24 cellular contexts compared by ENCODE assay signal in genomic region chr1:111778066-111778465, GRCh38. TPM values are rescaled to one million over a fixed set of nuclear protein-coding genes. Genes with fewer than 3 reads are reported as not detected.
DNase-seq lines count a peak whose midpoint lies in the region; ATAC-seq, FAIRE-seq and TF ChIP-seq lines count a peak whose summit lies in the region.
"Had no signal": no experiment of that assay in that cellular context is flagged by ENCODE, and none has a peak within 500 bp of the region (broad histone marks: within the 10 kb centered on the region; RNA-seq: fewer than 3 reads in every experiment).

No MANE protein-coding gene starts in this region.

- TF ChIP-seq CTCF in HCT116 (IDR thresholded peaks at IDR 0.05 in 2 of 3, conservative IDR thresholded peaks at IDR 0.05 in 1 of 3; ENCODE audit: borderline replicate concordance in 1 of 3, insufficient read depth in 1 of 3, low read depth in 2 of 3, low read length in 2 of 3) (no peak), WTC11 (IDR thresholded peaks at IDR 0.05) (no peak)

- no peak overlapping the region for H2AFZ ChIP-seq in HCT116 (ENCODE audit: low read depth, low read length, poor library complexity, severe bottlenecking)

- no peaks in the 10 kb centered on the region for H3K36me3 Mint-ChIP-seq in WTC11
- no peaks in the 10 kb centered on the region for H3K36me3 Mint-ChIP-seq in activated naive CD4-positive, alpha-beta T cell treated with anti-CD3 and anti-CD28 coated beads, Interleukin-2, amount 50 U/mL, for 72 hours
- H3K36me3 Mint-ChIP-seq: CD8-positive, alpha-beta T cell had no signal

- H3K4me3 Mint-ChIP-seq in WTC11, result no peak overlapping the region; the same call in 1 of the 2 replicates
- H3K4me3 Mint-ChIP-seq: CD8-positive, alpha-beta T cell; T-cell had no signal

- no peak for TF ChIP-seq POLR2A in HCT116 (IDR thresholded peaks at IDR 0.05; ENCODE audit: borderline replicate concordance, extremely low read depth, insufficient read depth, insufficient read length)

- H3K9me3 Mint-ChIP-seq in WTC11, result 0 out of 2 replicates have a peak, but pooled peaks cover 4% of the 10 kb centered on the region
- no peaks in the 10 kb centered on the region for H3K9me3 Mint-ChIP-seq in activated naive CD4-positive, alpha-beta T cell treated with anti-CD3 and anti-CD28 coated beads, Interleukin-2, amount 50 U/mL, for 72 hours
- H3K9me3 Mint-ChIP-seq: CD8-positive, alpha-beta T cell; T-cell had no signal

- POLR2A ChIA-PET in HCT116 (lab: Charles Lee) (no interaction called here), WTC11 (lab: Charles Lee) (no interaction called here), HEK293T (lab: Yijun Ruan, JAX) (no interaction called here)

- H3K4me2 ChIP-seq in HCT116 (ENCODE audit: low read length), result no peak overlapping the region

- H3K27me3 ChIP-seq in HCT116 (ENCODE audit: insufficient read depth, low read length), result no peaks in the 10 kb centered on the region

- TF ChIP-seq RAD21 in HCT116 (IDR thresholded peaks at IDR 0.05; ENCODE audit: low read depth), result no peak

- BruUV-seq in HCT116 (replicated peaks; lab: Mats Ljungman, UMichigan), result no TSS peak

- H3K9me3 ChIP-seq in HCT116 (ENCODE audit: control insufficient read depth in 1 of 2, insufficient read depth in 1 of 2, low read depth in 1 of 2, low read length in 2 of 2) (no peaks in the 10 kb centered on the region), mesodermal cell (ENCODE audit: control insufficient read depth, low read length) (no peaks in the 10 kb centered on the region)

- peak overlapping the region; percentile 15 for H3K27ac Mint-ChIP-seq in WTC11
- H3K27ac Mint-ChIP-seq in activated naive CD4-positive, alpha-beta T cell treated with anti-CD3 and anti-CD28 coated beads, Interleukin-2, amount 50 U/mL, for 72 hours, result no peak overlapping the region
- H3K27ac Mint-ChIP-seq: CD8-positive, alpha-beta T cell; T-cell had no signal

- ATAC-seq in HCT116 (0 out of 2 replicates have a peak, but pooled peaks have one; percentile 14), WTC11 (no peak), GM19328 (IDR thresholded peaks at IDR 0.05; ENCODE audit: unreplicated experiment) (no peak)
- ATAC-seq in activated naive CD4-positive, alpha-beta T cell treated with anti-CD3 and anti-CD28 coated beads, Interleukin-2, amount 50 U/mL, for 72 hours, result no peak
- ATAC-seq: CD8-positive, alpha-beta T cell; T-cell had no signal

- H3K27me3 Mint-ChIP-seq in WTC11 (ENCODE audit: low read depth), result no peaks in the 10 kb centered on the region; the same call in 1 of the 2 replicates

- no peaks in the 10 kb centered on the region for H3K79me2 ChIP-seq in HCT116 (ENCODE audit: insufficient read depth, low read length)

- WGBS in mesodermal cell (ENCODE audit: insufficient coverage in 2 of 2), 2 experiments, result 94 to 100% methylated on average over 3 to 4 of the region's 6 CpGs

- H3K27ac ChIP-seq in HCT116 (ENCODE audit: low read depth, low read length) (no peak overlapping the region), mesodermal cell (ENCODE audit: low read depth, low read length, severe bottlenecking) (peak overlapping the region; percentile 86)

- no peak overlapping the region for H3K9ac ChIP-seq in HCT116 (ENCODE audit: low read length)

- RAD21 ChIA-PET in HCT116 (lab: Charles Lee; ENCODE audit: low non-redundant PET in 1 of 2, low total read pairs in 2 of 2, uncharacterized antibody in 2 of 2, unreplicated experiment in 2 of 2), result no interaction called here

- H3K36me3 ChIP-seq in HCT116 (ENCODE audit: control insufficient read depth in 1 of 2, insufficient read depth in 2 of 2, low read length in 2 of 2) (no peaks in the 10 kb centered on the region), mesodermal cell (ENCODE audit: control insufficient read depth, insufficient read depth, low read length) (no peaks in the 10 kb centered on the region)

- H3K4me1 Mint-ChIP-seq in WTC11, result peaks cover 22% of the 10 kb centered on the region
- H3K4me1 Mint-ChIP-seq: T-cell had no signal

- H3K9me2 ChIP-seq in HCT116 (ENCODE audit: insufficient read depth), result no peaks in the 10 kb centered on the region

- H4K20me1 ChIP-seq in HCT116 (ENCODE audit: insufficient read depth), result no peaks in the 10 kb centered on the region

- H3K4me1 ChIP-seq in HCT116 (ENCODE audit: control insufficient read depth in 1 of 2, insufficient read depth in 2 of 2, low read length in 2 of 2) (no peaks in the 10 kb centered on the region), mesodermal cell (ENCODE audit: control insufficient read depth, insufficient read depth, low read length, poor library complexity, severe bottlenecking) (peaks cover 31% of the 10 kb centered on the region)

- CTCF ChIA-PET in HCT116 (lab: Charles Lee) (no interaction called here), WTC11 (lab: Charles Lee) (interaction anchor here (1.1 kb wide), 1 partner anchor 8 kb away, joined by 4 read pairs; no protein-coding TSS in a partner anchor), HEK293T (lab: Yijun Ruan, JAX) (no interaction called here)

- no peak overlapping the region for H3K4me3 ChIP-seq in HCT116 (replicated peaks in 1 of 2; ENCODE audit: low read depth in 1 of 2, low read length in 2 of 2)
- H3K4me3 ChIP-seq in mesodermal cell (ENCODE audit: extremely low read depth, insufficient read depth, low read length, poor library complexity, severe bottlenecking), result no peak overlapping the region

- no peak for FAIRE-seq in urothelium cell line (lab: Jason Lieb, UNC)
- FAIRE-seq: D721Med had no signal

- intact Hi-C loops in HCT116 (cut with micrococcal nuclease), result no loop called here

- DNase-seq in HCT116 (ENCODE audit: low read depth, low spot score), result no peak
- DNase-seq in WTC11 (ENCODE audit: low spot score), result no peak
- DNase-seq in urothelium cell line (ENCODE audit: low spot score), result peak; percentile 35
- no peak for DNase-seq in RPMI8226
- no peak for DNase-seq in activated naive CD4-positive, alpha-beta T cell treated with anti-CD3 and anti-CD28 coated beads, Interleukin-2, amount 50 U/mL, for 72 hours (ENCODE audit: low spot score in 2 of 2)
- no peak for DNase-seq in HEK293T (ENCODE audit: extremely low spot score)
- DNase-seq: C1 segment of cervical spinal cord; CD8-positive, alpha-beta T cell; DMS53; GF-D8; Karpas-422; MV-4-11; NCI-H1417; NCI-H1694 treated with DMSO at 0.1 percent for 48 hours; NCI-H2081 treated with DMSO at 0.1 percent for 48 hours; NCI-H2171 treated with DMSO at 0.1 percent for 48 hours; NCI-H510A treated with DMSO at 0.1 percent for 48 hours; NCI-H748 treated with DMSO at 0.1 percent for 48 hours; NK-92 treated with Interleukin-12 subunit alpha and Interleukin-12 subunit beta, amount 100 ng/mL, for 24 hours; SIG-M5; T-cell had no signal

TF ChIP-seq in HCT116, 20 proteins besides CTCF, POLR2A, EP300 and RAD21:
- no peak for TF ChIP-seq MAX (IDR thresholded peaks at IDR 0.05)
- no peak for TF ChIP-seq JUND (IDR thresholded peaks at IDR 0.05)
- no peak for TF ChIP-seq EZH2 (IDR thresholded peaks at IDR 0.05)
- TF ChIP-seq CBX3 (IDR thresholded peaks at IDR 0.05; ENCODE audit: low read depth), result no peak
- no peak for TF ChIP-seq ELF1 (IDR thresholded peaks at IDR 0.05; ENCODE audit: borderline replicate concordance, low read depth)
- TF ChIP-seq SIN3A (IDR thresholded peaks at IDR 0.05; ENCODE audit: low read depth), result no peak
- no peak for TF ChIP-seq SP1 (IDR thresholded peaks at IDR 0.05; ENCODE audit: low read depth)
- no peak for TF ChIP-seq POLR2AphosphoS5 (IDR thresholded peaks at IDR 0.05; ENCODE audit: low read depth, low read length)
- no peak for TF ChIP-seq CEBPB (IDR thresholded peaks at IDR 0.05; ENCODE audit: low read depth)

TF ChIP-seq in WTC11, 78 proteins besides CTCF, POLR2A, EP300 and RAD21 (continues in another document):
- no peak for TF ChIP-seq ZNF396 (CRISPR knock-in tag; IDR thresholded peaks at IDR 0.05; ENCODE audit: borderline replicate concordance)
- TF ChIP-seq NFYB (CRISPR knock-in tag; conservative IDR thresholded peaks at IDR 0.05; ENCODE audit: low read depth), result no peak
- TF ChIP-seq ESRRA (CRISPR knock-in tag; IDR thresholded peaks at IDR 0.05; ENCODE audit: borderline replicate concordance), result no peak

TF ChIP-seq in HEK293T, 16 proteins besides CTCF, POLR2A, EP300 and RAD21:
- TF ChIP-seq NFRKB (IDR thresholded peaks at IDR 0.05), result no peak
- no peak for TF ChIP-seq TARDBP (IDR thresholded peaks at IDR 0.05)
- no peak for TF ChIP-seq CTBP1 (IDR thresholded peaks at IDR 0.05; ENCODE audit: borderline replicate concordance)

RNA-seq across cellular contexts. Expression of gene DDX20, which starts 22.4 kb away (rescaled TPM):
- total RNA-seq in HCT116 (2021; ENCODE audit: unreplicated experiment), result 14.9 TPM
- 3.5 and 5.8 TPM in 2 replicates for polyA plus RNA-seq in HCT116 (2012)
- total RNA-seq in WTC11 (2021), result 15.0 to 19.3 TPM (median 17.9 TPM) in 3 replicates
- polyA plus RNA-seq in mesodermal cell (2013, experiment 1 of 2), result 12.6 TPM
- 13.7 TPM for polyA plus RNA-seq in mesodermal cell (2013, experiment 2 of 2)
- 10 to 100 TPM; 11.2 to 13.6 TPM for total RNA-seq in activated naive CD4-positive, alpha-beta T cell treated with anti-CD3 and anti-CD28 coated beads, Interleukin-2, amount 50 U/mL, for 72 hours

RNA-seq across cellular contexts. Expression of gene INKA2, which starts 38.9 kb away (rescaled TPM):
- total RNA-seq in HCT116 (2021; ENCODE audit: unreplicated experiment) (4.0 TPM), WTC11 (2021) (19.2 to 22.5 TPM (median 20.1 TPM) in 3 replicates)
- polyA plus RNA-seq in HCT116 (2012), result 0.72 and 1.7 TPM in 2 replicates
- polyA plus RNA-seq in mesodermal cell (2013, experiment 1 of 2), result 2.8 TPM
- polyA plus RNA-seq in mesodermal cell (2013, experiment 2 of 2), result 0.96 TPM
- total RNA-seq in activated naive CD4-positive, alpha-beta T cell treated with anti-CD3 and anti-CD28 coated beads, Interleukin-2, amount 50 U/mL, for 72 hours, result 1 to 10 TPM; 1.4 to 4.4 TPM
